8 cellular contexts compared by ENCODE assay signal in the genomic region with DNA sequence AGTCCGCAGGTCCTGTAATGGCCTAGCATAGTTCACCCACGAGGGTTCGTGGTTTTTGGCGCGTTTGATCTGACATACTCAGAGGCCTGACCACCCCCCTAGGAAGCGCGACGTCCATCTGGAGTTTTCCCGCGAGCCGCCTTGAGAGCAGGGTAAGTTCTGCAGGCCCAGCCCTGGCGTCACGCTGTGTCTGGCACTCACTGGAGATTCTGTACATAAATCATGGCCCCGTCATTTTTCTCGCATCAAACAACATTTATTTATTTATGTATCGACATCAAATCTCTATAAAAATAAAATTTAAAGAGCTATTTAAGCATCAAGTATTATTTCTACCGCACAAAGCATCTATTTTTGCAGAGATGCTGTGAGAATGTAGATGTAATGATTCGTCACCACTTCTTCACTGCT. TPM values are rescaled to one million over a fixed set of nuclear protein-coding genes. Genes with fewer than 3 reads are reported as not detected.
A peak's percentile ranks its signal among the peaks of the same experiment; 100 is the strongest.
DNase-seq lines count a peak whose midpoint lies in the region; ATAC-seq and TF ChIP-seq lines count a peak whose summit lies in the region.

No MANE protein-coding gene starts in this region.

- peak overlapping the region; percentile 87 for H3K4me3 Mint-ChIP-seq in activated CD4-positive, alpha-beta T cell treated with anti-CD3 and anti-CD28 coated beads for 36 hours
- H3K4me3 Mint-ChIP-seq in activated T-helper 1 cell treated with anti-CD3 and anti-CD28 coated beads, Interleukin-12 subunit alpha, Interleukin-12 subunit beta, Interleukin-2, Interleukin-4 antibody, amounts not matched to agents 30 ng/mL and 10 ng/mL and 1 ng/mL, durations not matched to agents 14 hours and 24 hours and 36 hours: peak overlapping the region; percentile 95

- peak overlapping the region; percentile 88 to 98 (median 96) for H3K27ac ChIP-seq in stomach

- peak overlapping the region; percentile 83 for H3K4me3 ChIP-seq in iPS-11a (ENCODE audit: low read depth, low read length)
- peak overlapping the region; percentile 68 to 94 (median 92) for H3K4me3 ChIP-seq in stomach

- POLR2A ChIA-PET in activated CD4-positive, alpha-beta T cell treated with anti-CD3 and anti-CD28 coated beads for 36 hours (lab: Charles Lee): interaction anchor here (0.7 to 2.6 kb wide), 4 partner anchors 21 to 39 kb away, joined by 5 to 13 read pairs (median 10); a partner anchor contains a TSS

- H3K27me3 Mint-ChIP-seq in activated CD4-positive, alpha-beta T cell treated with anti-CD3 and anti-CD28 coated beads for 36 hours: no peaks in the 10 kb centered on the region
- H3K27me3 Mint-ChIP-seq in activated T-helper 1 cell treated with anti-CD3 and anti-CD28 coated beads, Interleukin-12 subunit alpha, Interleukin-12 subunit beta, Interleukin-2, Interleukin-4 antibody, amounts not matched to agents 30 ng/mL and 10 ng/mL and 1 ng/mL, durations not matched to agents 14 hours and 24 hours and 36 hours (ENCODE audit: insufficient read depth): peaks cover 13% of the 10 kb centered on the region

- H3K9me3 ChIP-seq in stomach: no peaks in the 10 kb centered on the region

- ATAC-seq in activated CD4-positive, alpha-beta T cell treated with anti-CD3 and anti-CD28 coated beads for 36 hours: peak; percentile 5

- peaks cover 13 to 57% (median 43%) of the 10 kb centered on the region in 4 donors for H3K4me1 ChIP-seq in stomach

- no peaks in the 10 kb centered on the region for H3K9me3 Mint-ChIP-seq in activated CD4-positive, alpha-beta T cell treated with anti-CD3 and anti-CD28 coated beads for 36 hours (ENCODE audit: low read depth)
- H3K9me3 Mint-ChIP-seq in activated T-helper 1 cell treated with anti-CD3 and anti-CD28 coated beads, Interleukin-12 subunit alpha, Interleukin-12 subunit beta, Interleukin-2, Interleukin-4 antibody, amounts not matched to agents 30 ng/mL and 10 ng/mL and 1 ng/mL, durations not matched to agents 14 hours and 24 hours and 36 hours: no peaks in the 10 kb centered on the region

- TF ChIP-seq POLR2A in stomach (IDR thresholded peaks at IDR 0.05): no peak

- CTCF ChIA-PET in activated CD4-positive, alpha-beta T cell treated with anti-CD3 and anti-CD28 coated beads for 36 hours (lab: Charles Lee): interaction anchor here (1.0 to 2.6 kb wide), 4 partner anchors 16 to 38 kb away, joined by 5 to 10 read pairs (median 6); a partner anchor contains a TSS

- 0 to 1% (median 1%) methylated on average over 17 to 18 of the region's 18 CpGs for WGBS in stomach, 5 donors

- H3K36me3 Mint-ChIP-seq in activated CD4-positive, alpha-beta T cell treated with anti-CD3 and anti-CD28 coated beads for 36 hours (ENCODE audit: low read depth): peaks cover 11% of the 10 kb centered on the region
- peaks cover 2% of the 10 kb centered on the region for H3K36me3 Mint-ChIP-seq in activated T-helper 1 cell treated with anti-CD3 and anti-CD28 coated beads, Interleukin-12 subunit alpha, Interleukin-12 subunit beta, Interleukin-2, Interleukin-4 antibody, amounts not matched to agents 30 ng/mL and 10 ng/mL and 1 ng/mL, durations not matched to agents 14 hours and 24 hours and 36 hours (ENCODE audit: low read depth)

- no peak for DNase-seq in activated CD4-positive, alpha-beta T cell treated with anti-CD3 and anti-CD28 coated beads for 36 hours
- no peak for DNase-seq in activated CD4-positive, alpha-beta T cell treated with anti-CD3 and anti-CD28 coated beads, Interleukin-2, amount 50 U/mL, for 48 hours
- no peak for DNase-seq in activated T-helper 1 cell treated with anti-CD3 and anti-CD28 coated beads, Interleukin-12 subunit alpha, Interleukin-12 subunit beta, Interleukin-2, Interleukin-4 antibody, amounts not matched to agents 30 ng/mL and 10 ng/mL and 1 ng/mL, durations not matched to agents 14 hours and 24 hours and 36 hours (ENCODE audit: low spot score)
- no peak for DNase-seq in stomach
- DNase-seq in NCI-H1930 (lab: John Stamatoyannopoulos, UW): no peak
- DNase-seq in ureter (ENCODE audit: low spot score): no peak
- no peak for DNase-seq in NCI-H345 (lab: John Stamatoyannopoulos, UW)

- H3K4me1 Mint-ChIP-seq in activated CD4-positive, alpha-beta T cell treated with anti-CD3 and anti-CD28 coated beads for 36 hours: peaks cover 59% of the 10 kb centered on the region
- peaks cover 70% of the 10 kb centered on the region for H3K4me1 Mint-ChIP-seq in activated T-helper 1 cell treated with anti-CD3 and anti-CD28 coated beads, Interleukin-12 subunit alpha, Interleukin-12 subunit beta, Interleukin-2, Interleukin-4 antibody, amounts not matched to agents 30 ng/mL and 10 ng/mL and 1 ng/mL, durations not matched to agents 14 hours and 24 hours and 36 hours (ENCODE audit: low read depth)

- no peaks in the 10 kb centered on the region for H3K27me3 ChIP-seq in stomach

- TF ChIP-seq EP300 in stomach (IDR thresholded peaks at IDR 0.05): no peak

- TF ChIP-seq CTCF in stomach (IDR thresholded peaks at IDR 0.05): peak in 1 of 7 experiments; percentile 1

- H3K27ac Mint-ChIP-seq in activated CD4-positive, alpha-beta T cell treated with anti-CD3 and anti-CD28 coated beads for 36 hours: peak overlapping the region; percentile 95
- peak overlapping the region; percentile 98 for H3K27ac Mint-ChIP-seq in activated T-helper 1 cell treated with anti-CD3 and anti-CD28 coated beads, Interleukin-12 subunit alpha, Interleukin-12 subunit beta, Interleukin-2, Interleukin-4 antibody, amounts not matched to agents 30 ng/mL and 10 ng/mL and 1 ng/mL, durations not matched to agents 14 hours and 24 hours and 36 hours

- peaks cover 9 to 13% (median 10%) of the 10 kb centered on the region in 4 donors for H3K36me3 ChIP-seq in stomach

- intact Hi-C loops in activated CD4-positive, alpha-beta T cell treated with anti-CD3 and anti-CD28 coated beads for 36 hours (cut with DNase I, micrococcal nuclease): loop anchor here (1.0 kb wide), 9 partner anchors 15 to 412 kb away; a partner anchor contains a TSS
- intact Hi-C loops in activated T-helper 1 cell treated with anti-CD3 and anti-CD28 coated beads, Interleukin-12 subunit alpha, Interleukin-12 subunit beta, Interleukin-2, Interleukin-4 antibody, amounts not matched to agents 30 ng/mL and 10 ng/mL and 1 ng/mL, durations not matched to agents 14 hours and 24 hours and 36 hours (cut with micrococcal nuclease): loop anchor here (1.0 to 5.0 kb wide), 8 partner anchors 15 to 1600 kb away; a partner anchor contains a TSS
- intact Hi-C loops in stomach (cut with DNase I; ENCODE audit: low total_unique reads): no loop called here

RNA-seq across cellular contexts. Expression of a gene that starts 0.4 kb away (rescaled TPM):
- total RNA-seq in activated CD4-positive, alpha-beta T cell treated with anti-CD3 and anti-CD28 coated beads for 36 hours: 10 to 100 TPM; 27.0 to 30.7 TPM
- total RNA-seq in activated T-helper 1 cell treated with anti-CD3 and anti-CD28 coated beads, Interleukin-12 subunit alpha, Interleukin-12 subunit beta, Interleukin-2, Interleukin-4 antibody, amounts not matched to agents 30 ng/mL and 10 ng/mL and 1 ng/mL, durations not matched to agents 14 hours and 24 hours and 36 hours: 31.8 and 34.8 TPM in 2 replicates
- total RNA-seq in stomach (10 to 100 TPM in 4 of 5 donors, 1 to 10 TPM in 1; 2.3 to 70.4 (median 10.3) TPM), ureter (34.5 TPM)
- polyA plus RNA-seq in stomach: 10 to 100 TPM; 13.8 to 26.1 (median 18.2) TPM

RNA-seq across cellular contexts. Expression of a gene that starts 17.6 kb away (rescaled TPM):
- total RNA-seq in activated CD4-positive, alpha-beta T cell treated with anti-CD3 and anti-CD28 coated beads for 36 hours: 1 to 10 TPM; 1.4 to 1.6 TPM
- total RNA-seq in activated T-helper 1 cell treated with anti-CD3 and anti-CD28 coated beads, Interleukin-12 subunit alpha, Interleukin-12 subunit beta, Interleukin-2, Interleukin-4 antibody, amounts not matched to agents 30 ng/mL and 10 ng/mL and 1 ng/mL, durations not matched to agents 14 hours and 24 hours and 36 hours: 1.5 and 1.8 TPM in 2 replicates
- total RNA-seq in stomach (1 to 10 TPM in 3 of 5 donors, under 1 TPM in 1, not detected in 1; 0.45 to 7.5 (median 3.4) TPM), ureter (3.0 TPM)
- 10 to 100 TPM in 1 of 3 donors, 1 to 10 TPM in 1, under 1 TPM in 1; 0.93 to 20.4 (median 3.4) TPM for polyA plus RNA-seq in stomach

RNA-seq across cellular contexts. Expression of a gene that starts 21.1 kb away (rescaled TPM):
- total RNA-seq in activated CD4-positive, alpha-beta T cell treated with anti-CD3 and anti-CD28 coated beads for 36 hours: 1,000 to 10,000 TPM; 2,724 to 3,901 TPM
- 2,098 and 2,121 TPM in 2 replicates for total RNA-seq in activated T-helper 1 cell treated with anti-CD3 and anti-CD28 coated beads, Interleukin-12 subunit alpha, Interleukin-12 subunit beta, Interleukin-2, Interleukin-4 antibody, amounts not matched to agents 30 ng/mL and 10 ng/mL and 1 ng/mL, durations not matched to agents 14 hours and 24 hours and 36 hours
- total RNA-seq in stomach (1,000 to 10,000 TPM in 3 of 5 donors, 100 to 1,000 TPM in 2; 814 to 2,131 (median 1,334) TPM), ureter (1,824 TPM)
- polyA plus RNA-seq in stomach: 1,000 to 10,000 TPM; 2,190 to 3,034 (median 2,228) TPM

RNA-seq across cellular contexts. Expression of a gene that starts 38.3 kb away (rescaled TPM):
- total RNA-seq in activated CD4-positive, alpha-beta T cell treated with anti-CD3 and anti-CD28 coated beads for 36 hours: 10 to 100 TPM; 10.4 to 13.1 TPM
- total RNA-seq in activated T-helper 1 cell treated with anti-CD3 and anti-CD28 coated beads, Interleukin-12 subunit alpha, Interleukin-12 subunit beta, Interleukin-2, Interleukin-4 antibody, amounts not matched to agents 30 ng/mL and 10 ng/mL and 1 ng/mL, durations not matched to agents 14 hours and 24 hours and 36 hours: 15.3 and 17.1 TPM in 2 replicates
- 10 to 100 TPM; 11.9 to 29.9 (median 14.3) TPM for total RNA-seq in stomach
- 1 to 10 TPM; 3.8 to 8.1 (median 3.9) TPM for polyA plus RNA-seq in stomach
- total RNA-seq in ureter: 22.5 TPM
